14 cellular contexts compared by ENCODE assay signal in genomic region chr1:166083887-166084286, GRCh38.
DNase-seq lines count a peak whose midpoint lies in the region; ATAC-seq lines count a peak whose summit lies in the region.
"Had no signal": no experiment of that assay in that cellular context is flagged by ENCODE, and none has a peak within 500 bp of the region (broad histone marks: within the 10 kb centered on the region; RNA-seq: fewer than 3 reads in every experiment).

No MANE protein-coding gene starts in this region.

- no peaks in the 10 kb centered on the region for H3K36me3 Mint-ChIP-seq in activated naive CD4-positive, alpha-beta T cell treated with anti-CD3 and anti-CD28 coated beads, Interleukin-2, amount 10 ng/mL, durations not matched to agents 7 days and 5 days
- H3K36me3 Mint-ChIP-seq in stimulated activated memory B cell treated with anti-CD40 and anti-IgM and Interleukin-4, amounts not matched to agents 10 μg/mL and 1 μg/mL and 100 μg/mL, for 72 hours: no peaks in the 10 kb centered on the region

- peaks cover 46% of the 10 kb centered on the region for H3K4me1 Mint-ChIP-seq in activated naive CD4-positive, alpha-beta T cell treated with anti-CD3 and anti-CD28 coated beads, Interleukin-2, amount 10 ng/mL, durations not matched to agents 7 days and 5 days
- H3K4me1 Mint-ChIP-seq in stimulated activated memory B cell treated with anti-CD40 and anti-IgM and Interleukin-4, amounts not matched to agents 10 μg/mL and 1 μg/mL and 100 μg/mL, for 72 hours: no peaks in the 10 kb centered on the region

- DNase-seq in activated naive CD4-positive, alpha-beta T cell treated with anti-CD3 and anti-CD28 coated beads, Interleukin-2, amount 10 ng/mL, durations not matched to agents 7 days and 5 days: no peak
- DNase-seq in activated naive CD4-positive, alpha-beta T cell treated with Interleukin-2 at 50 U/mL for 16 hours: no peak
- DNase-seq in RKO (ENCODE audit: low spot score) (no peak), NCI-H2227 (lab: John Stamatoyannopoulos, UW; ENCODE audit: unreplicated experiment) (no peak), NCI-H446 treated with DMSO at 0.1 percent for 48 hours (lab: John Stamatoyannopoulos, UW) (no peak)
- DNase-seq: GDM1, kidney, MG63 had no signal

- H3K27me3 Mint-ChIP-seq in activated naive CD4-positive, alpha-beta T cell treated with anti-CD3 and anti-CD28 coated beads, Interleukin-2, amount 10 ng/mL, durations not matched to agents 7 days and 5 days: no peaks in the 10 kb centered on the region
- H3K27me3 Mint-ChIP-seq in stimulated activated memory B cell treated with anti-CD40 and anti-IgM and Interleukin-4, amounts not matched to agents 10 μg/mL and 1 μg/mL and 100 μg/mL, for 72 hours: peaks cover 23% of the 10 kb centered on the region

- H3K27ac Mint-ChIP-seq in activated naive CD4-positive, alpha-beta T cell treated with anti-CD3 and anti-CD28 coated beads, Interleukin-2, amount 10 ng/mL, durations not matched to agents 7 days and 5 days: peak overlapping the region; percentile 79
- H3K27ac Mint-ChIP-seq in stimulated activated memory B cell treated with anti-CD40 and anti-IgM and Interleukin-4, amounts not matched to agents 10 μg/mL and 1 μg/mL and 100 μg/mL, for 72 hours: no peak overlapping the region

- no peaks in the 10 kb centered on the region for H3K9me3 Mint-ChIP-seq in activated naive CD4-positive, alpha-beta T cell treated with anti-CD3 and anti-CD28 coated beads, Interleukin-2, amount 10 ng/mL, durations not matched to agents 7 days and 5 days
- H3K9me3 Mint-ChIP-seq in stimulated activated memory B cell treated with anti-CD40 and anti-IgM and Interleukin-4, amounts not matched to agents 10 μg/mL and 1 μg/mL and 100 μg/mL, for 72 hours: peaks cover 2% of the 10 kb centered on the region

- ATAC-seq in GM21717 (IDR thresholded peaks at IDR 0.05; ENCODE audit: unreplicated experiment) (peak; percentile 81), HG03342 (IDR thresholded peaks at IDR 0.05; ENCODE audit: unreplicated experiment) (peak; percentile 74)
- peak; percentile 29 for ATAC-seq in stimulated activated memory B cell treated with anti-CD40 and anti-IgM and Interleukin-4, amounts not matched to agents 10 μg/mL and 1 μg/mL and 100 μg/mL, for 72 hours
- ATAC-seq: HCT116, SK-N-SH treated with all-trans-retinoic acid at 6 μM for 48 hours had no signal

- CTCF ChIA-PET in activated naive CD4-positive, alpha-beta T cell treated with anti-CD3 and anti-CD28 coated beads, Interleukin-2, amount 10 ng/mL, durations not matched to agents 7 days and 5 days (lab: Charles Lee): interaction anchor here (0.6 kb wide), 1 partner anchor 37 kb away, joined by 3 read pairs; no protein-coding TSS in a partner anchor

- H3K4me3 Mint-ChIP-seq in activated naive CD4-positive, alpha-beta T cell treated with anti-CD3 and anti-CD28 coated beads, Interleukin-2, amount 10 ng/mL, durations not matched to agents 7 days and 5 days: peak overlapping the region; percentile 39
- H3K4me3 Mint-ChIP-seq in stimulated activated memory B cell treated with anti-CD40 and anti-IgM and Interleukin-4, amounts not matched to agents 10 μg/mL and 1 μg/mL and 100 μg/mL, for 72 hours: no peak overlapping the region
- H3K4me3 Mint-ChIP-seq: neural crest cell had no signal

Comparison
In these comparisons a context has a peak if more than half of its experiments do, and no peak if none do; other contexts are left out.
1. ATAC-seq: peak in every context shown above with its lines; median percentile 81 in GM21717; 74 in HG03342; 29 in stimulated activated memory B cell treated with anti-CD40 and anti-IgM and Interleukin-4, amounts not matched to agents 10 μg/mL and 1 μg/mL and 100 μg/mL, for 72 hours.